Comparison of ENCODE assay signal across 8 cellular contexts in the genomic region with DNA sequence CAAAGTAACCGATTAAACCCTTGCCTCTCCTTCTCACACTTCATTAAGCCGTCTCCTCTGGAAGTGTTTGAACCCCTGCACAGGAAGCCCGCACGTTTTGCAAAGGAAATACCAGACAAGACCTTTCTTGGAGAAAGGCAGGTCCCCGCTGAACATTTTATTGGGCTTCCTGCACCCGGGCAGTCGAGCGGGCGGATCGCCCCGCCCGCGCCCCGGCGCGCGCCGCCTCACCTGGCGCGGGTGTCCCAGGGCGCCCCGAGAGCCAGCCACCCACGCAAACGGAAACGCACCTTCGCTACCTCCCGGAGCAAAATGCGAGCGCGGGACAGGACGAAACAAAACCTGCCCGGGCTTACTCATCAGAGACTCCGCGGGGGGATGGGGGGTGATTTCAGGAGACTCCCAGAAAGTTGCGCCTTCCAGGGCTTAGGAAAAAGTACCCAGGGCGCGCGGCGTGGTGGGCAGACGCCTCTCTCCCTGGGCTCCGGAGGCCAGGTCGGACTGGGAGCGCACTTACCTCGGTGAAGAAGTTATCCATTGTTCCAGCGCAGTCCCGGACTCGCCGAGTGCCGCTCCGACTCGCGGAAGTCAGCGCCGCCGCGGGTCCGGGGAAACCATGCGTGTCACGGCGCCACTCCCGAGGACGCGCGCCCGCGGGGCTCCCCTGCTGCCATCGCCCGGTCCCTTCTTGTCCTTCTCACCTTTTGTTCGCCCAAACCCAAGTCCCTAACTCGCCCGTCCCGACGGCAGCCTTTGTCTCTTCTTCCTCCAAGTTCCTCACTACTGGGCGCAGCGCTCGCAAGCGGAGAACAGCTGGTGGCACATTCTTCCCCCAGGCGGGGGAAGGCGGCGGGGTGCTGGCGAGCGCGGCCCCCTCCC. TPM values are rescaled to one million over a fixed set of nuclear protein-coding genes. Genes with fewer than 3 reads are reported as not detected.
A peak's percentile ranks its signal among the peaks of the same experiment; 100 is the strongest.
DNase-seq lines count a peak whose midpoint lies in the region; ATAC-seq and TF ChIP-seq lines count a peak whose summit lies in the region.

No MANE protein-coding gene starts in this region.

- in situ Hi-C loops in G401 (cut with HindIII; ENCODE audit: low sequenced_read_pairs): no loop called here

- H3K4me1 ChIP-seq in BE2C: no peaks in the 10 kb centered on the region
- peaks cover 27% of the 10 kb centered on the region for H3K4me1 ChIP-seq in RWPE2 (ENCODE audit: insufficient read depth, poor library complexity, severe bottlenecking)

- TF ChIP-seq CTCF in BE2C (IDR thresholded peaks at IDR 0.05; ENCODE audit: low read depth, low read length) (no peak), RWPE2 (IDR thresholded peaks at IDR 0.05; ENCODE audit: poor library complexity, severe bottlenecking) (no peak), cardiac fibroblast (IDR thresholded peaks at IDR 0.05; ENCODE audit: low read depth, low read length) (no peak)

- peak overlapping the region; percentile 87 for H3K27ac ChIP-seq in RWPE2 (ENCODE audit: poor library complexity, severe bottlenecking)

- H3K9me3 ChIP-seq in BE2C (no peaks in the 10 kb centered on the region), RWPE2 (ENCODE audit: severe bottlenecking) (no peaks in the 10 kb centered on the region)

- peaks cover 93% of the 10 kb centered on the region for H3K27me3 ChIP-seq in BE2C
- H3K27me3 ChIP-seq in RWPE2 (ENCODE audit: insufficient read depth, poor library complexity, severe bottlenecking): no peaks in the 10 kb centered on the region

- no peaks in the 10 kb centered on the region for H3K36me3 ChIP-seq in BE2C
- peaks cover 6% of the 10 kb centered on the region; the same call in 1 of the 2 replicates for H3K36me3 ChIP-seq in RWPE2 (ENCODE audit: low read depth)

- H3K4me3 ChIP-seq in BE2C (ENCODE audit: low read depth, low read length) (peak overlapping the region; percentile 62), RWPE2 (ENCODE audit: severe bottlenecking) (peak overlapping the region; percentile 93), cardiac fibroblast (replicated peaks in 1 of 2; ENCODE audit: low read depth in 2 of 2, low read length in 2 of 2) (peak overlapping the region; percentile 85 to 86)

- peak; percentile 40 for DNase-seq in BE2C
- DNase-seq in RWPE2 (ENCODE audit: low spot score): peak; percentile 97
- peak; percentile 37 to 39 for DNase-seq in cardiac fibroblast (ENCODE audit: low read depth in 2 of 2)
- peak; percentile 51 for DNase-seq in left lobe of liver (ENCODE audit: low spot score)
- peak in 2 of 3 experiments; percentile 1 to 42 for DNase-seq in stimulated activated CD4-positive, alpha-beta T cell treated with anti-CD3 and anti-CD28 coated beads, TNF-alpha, amount 100 ng/mL, for 24 hours (ENCODE audit: low read depth in 3 of 3)
- DNase-seq in G401 (ENCODE audit: low spot score): no peak

- ATAC-seq in GM18909 (IDR thresholded peaks at IDR 0.05; ENCODE audit: poor library complexity, unreplicated experiment) (peak; percentile 56), HG03280 (IDR thresholded peaks at IDR 0.05; ENCODE audit: unreplicated experiment) (peak; percentile 48), RWPE2 (ENCODE audit: low read depth) (peak; percentile 33), left lobe of liver (peak; percentile 30)

RNA-seq across cellular contexts. Expression of gene MYO10, which starts 0.6 kb away (rescaled TPM):
- polyA plus RNA-seq in BE2C (2012; ENCODE audit: insufficient read depth, insufficient read length, low read depth): 1.2 TPM
- total RNA-seq in left lobe of liver: 7.1 TPM
- 0.17 TPM in 1 of 2 replicates, not detected in the other for total RNA-seq in G401 (2014; rRNA removed; shearing (Covaris generic))
